19 cellular contexts compared by ENCODE assay signal in the genomic region with DNA sequence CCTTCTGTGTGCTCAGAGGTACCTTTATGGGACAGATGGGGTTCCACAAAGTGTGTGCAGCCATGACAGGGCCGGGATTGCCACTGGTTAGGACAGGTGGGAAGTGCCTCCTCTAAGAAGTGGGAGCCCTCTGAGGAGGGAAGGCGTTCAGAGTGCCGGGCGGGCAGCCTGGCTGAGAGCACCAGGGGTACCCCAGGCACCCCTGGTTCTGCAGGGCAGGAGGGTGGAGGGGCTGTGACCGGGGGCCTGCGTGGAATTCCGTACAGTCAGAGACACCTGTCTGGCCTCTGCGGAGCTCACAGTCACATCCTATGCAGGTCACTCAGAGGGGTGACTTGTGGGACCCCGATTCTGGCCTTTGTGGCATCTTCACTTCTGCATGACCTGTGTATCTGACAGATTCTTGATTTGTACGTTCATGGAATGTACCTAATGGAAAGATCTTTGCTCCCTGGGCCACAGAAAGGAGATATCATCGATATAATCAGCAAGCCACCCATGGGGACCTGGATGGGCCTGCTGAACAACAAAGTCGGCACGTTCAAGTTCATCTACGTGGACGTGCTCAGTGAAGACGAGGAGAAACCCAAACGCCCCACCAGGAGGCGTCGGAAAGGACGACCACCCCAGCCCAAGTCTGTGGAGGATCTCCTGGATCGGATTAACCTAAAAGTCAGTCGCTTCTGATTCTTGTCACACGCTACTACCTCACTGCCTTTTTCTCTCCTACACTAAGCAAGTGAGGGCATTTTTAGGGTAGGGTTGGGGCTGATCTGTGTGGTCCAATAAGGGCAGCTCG.
"Had no signal": no experiment of that assay in that cellular context is flagged by ENCODE, and none has a peak within 500 bp of the region (broad histone marks: within the 10 kb centered on the region; RNA-seq: fewer than 3 reads in every experiment).

No MANE protein-coding gene starts in this region.

- DNase-seq: activated CD4-positive, alpha-beta T cell treated with anti-CD3 and anti-CD28 coated beads, Interleukin-2, amount 10 ng/mL, durations not matched to agents 24 days and 14 days; activated naive CD4-positive, alpha-beta T cell; effector CD8-positive, alpha-beta T cell; hippocampal formation; immature natural killer cell; left cardiac atrium; lower lobe of right lung; naive B cell; T1000 had no signal

- H3K36me3 ChIP-seq: neutrophil had no signal

- H3K4me3 ChIP-seq: ascending aorta, coronary artery, gastroesophageal sphincter, lower lobe of right lung, right atrium auricular region, skin epidermis, suprapubic skin, upper lobe of left lung had no signal

- H3K27ac ChIP-seq: epithelial cell of prostate, gastroesophageal sphincter, lower lobe of right lung, neutrophil, right atrium auricular region, suprapubic skin, upper lobe of left lung had no signal

- ATAC-seq: gastroesophageal sphincter; left cardiac atrium; lower lobe of right lung; stimulated activated memory B cell treated with anti-CD40 and anti-IgM and Interleukin-4, amounts not matched to agents 10 μg/mL and 1 μg/mL and 100 μg/mL, for 72 hours had no signal

- H3K27me3 ChIP-seq: ascending aorta, gastroesophageal sphincter, neutrophil, right atrium auricular region, suprapubic skin, upper lobe of left lung had no signal

- H3K9me3 ChIP-seq: ascending aorta, gastroesophageal sphincter, lower lobe of right lung, neutrophil, right atrium auricular region, suprapubic skin, upper lobe of left lung had no signal

- H3K4me1 ChIP-seq: lower lobe of right lung had no signal
